8 cellular contexts compared by ENCODE assay signal in the genomic region with DNA sequence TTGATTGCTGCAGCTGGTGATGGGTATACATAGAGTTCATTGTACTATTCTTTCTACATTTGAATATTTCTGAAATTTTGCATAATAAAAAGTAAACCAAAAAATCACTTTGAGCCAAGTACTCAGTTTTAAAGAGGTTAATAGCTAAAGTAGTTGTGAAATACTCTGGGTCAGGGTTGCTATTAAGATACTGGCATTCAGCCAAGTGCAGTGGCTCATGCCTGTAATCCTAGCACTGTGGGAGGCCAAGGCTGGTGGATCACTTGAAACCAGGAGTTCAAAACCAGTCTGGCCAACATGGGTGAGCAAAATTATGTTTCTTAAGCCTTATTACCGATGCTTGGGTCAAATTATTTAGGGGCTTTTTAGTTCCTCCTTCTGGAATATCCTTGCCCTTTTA.
DNase-seq lines count a peak whose midpoint lies in the region; ATAC-seq, FAIRE-seq and TF ChIP-seq lines count a peak whose summit lies in the region.

No MANE protein-coding gene starts in this region.

- intact Hi-C loops in heart right ventricle (cut with DNase I): no loop called here

- POLR2A ChIA-PET in naive thymus-derived CD8-positive, alpha-beta T cell (lab: Charles Lee): no interaction called here

- WGBS in heart right ventricle, 2 donors: 79 to 93% methylated on average over 1 of the region's 1 CpG

- no peak overlapping the region for H3K27ac ChIP-seq in RWPE2 (ENCODE audit: poor library complexity, severe bottlenecking)
- peak overlapping the region in 1 of 10 donors; percentile 1 for H3K27ac ChIP-seq in heart right ventricle

- FAIRE-seq in urothelium cell line (lab: Jason Lieb, UNC): no peak

- peaks cover 7 to 30% (median 22%) of the 10 kb centered on the region in 9 donors for H3K9me3 Mint-ChIP-seq in naive thymus-derived CD8-positive, alpha-beta T cell

- H3K27me3 Mint-ChIP-seq in naive thymus-derived CD8-positive, alpha-beta T cell: no peaks in the 10 kb centered on the region
- no peaks in the 10 kb centered on the region for H3K27me3 Mint-ChIP-seq in T-helper 17 cell

- H3K9me3 ChIP-seq in RWPE2 (ENCODE audit: severe bottlenecking) (peaks cover under 1% of the 10 kb centered on the region), heart right ventricle (peaks cover 0 to 26% (median 18%) of the 10 kb centered on the region in 11 donors), T-helper 17 cell (ENCODE audit: control insufficient read depth, low read length, poor library complexity, severe bottlenecking) (peaks cover 2% of the 10 kb centered on the region)

- H3K4me3 Mint-ChIP-seq in naive thymus-derived CD8-positive, alpha-beta T cell: no peak overlapping the region
- H3K4me3 Mint-ChIP-seq in T-helper 17 cell: no peak overlapping the region

- no peaks in the 10 kb centered on the region for H3K27me3 ChIP-seq in RWPE2 (ENCODE audit: insufficient read depth, poor library complexity, severe bottlenecking)
- no peaks in the 10 kb centered on the region for H3K27me3 ChIP-seq in heart right ventricle

- H3K4me1 Mint-ChIP-seq in naive thymus-derived CD8-positive, alpha-beta T cell: peaks cover 5 to 16% (median 14%) of the 10 kb centered on the region in 4 donors
- H3K4me1 Mint-ChIP-seq in T-helper 17 cell: no peaks in the 10 kb centered on the region

- no peak for TF ChIP-seq CTCF in RWPE2 (IDR thresholded peaks at IDR 0.05; ENCODE audit: poor library complexity, severe bottlenecking)
- no peak for TF ChIP-seq CTCF in heart right ventricle (IDR thresholded peaks at IDR 0.05)

- no peak overlapping the region for H3K27ac Mint-ChIP-seq in naive thymus-derived CD8-positive, alpha-beta T cell
- H3K27ac Mint-ChIP-seq in T-helper 17 cell: no peak overlapping the region

- ATAC-seq in RWPE2 (ENCODE audit: low read depth): peak; percentile 59; the same call in 2 of the 3 replicates
- peak in 7 of 8 donors; percentile 64 to 92 (median 72) for ATAC-seq in heart right ventricle
- no peak for ATAC-seq in naive thymus-derived CD8-positive, alpha-beta T cell
- ATAC-seq in T-helper 17 cell: no peak

- peaks cover 12% of the 10 kb centered on the region for H3K4me1 ChIP-seq in RWPE2 (ENCODE audit: insufficient read depth, poor library complexity, severe bottlenecking)
- H3K4me1 ChIP-seq in heart right ventricle: peaks cover 0 to 24% (median 7%) of the 10 kb centered on the region in 9 donors

- H3K36me3 Mint-ChIP-seq in naive thymus-derived CD8-positive, alpha-beta T cell: peaks cover 26 to 58% (median 29%) of the 10 kb centered on the region in 3 donors
- no peaks in the 10 kb centered on the region for H3K36me3 Mint-ChIP-seq in T-helper 17 cell (ENCODE audit: low read depth)

- peaks cover 43% of the 10 kb centered on the region for H3K36me3 ChIP-seq in RWPE2 (ENCODE audit: low read depth)
- peaks cover 0 to 24% (median 0%) of the 10 kb centered on the region in 9 donors for H3K36me3 ChIP-seq in heart right ventricle

- DNase-seq in AG08395 (ENCODE audit: low spot score) (peak; percentile 26), HS-27A (ENCODE audit: low read depth) (peak; percentile 33), RWPE2 (ENCODE audit: low spot score) (no peak), heart right ventricle (peak in 1 of 2 donors; percentile 20), urothelium cell line (ENCODE audit: low spot score) (no peak), T-helper 17 cell (no peak), HPDE6-E6E7 (ENCODE audit: extremely low spot score) (no peak)
- no peak for DNase-seq in naive thymus-derived CD8-positive, alpha-beta T cell

- no peak overlapping the region for H3K4me3 ChIP-seq in RWPE2 (ENCODE audit: severe bottlenecking)
- H3K4me3 ChIP-seq in heart right ventricle: no peak overlapping the region

Comparison
In these comparisons a context has a peak if more than half of its experiments do, and no peak if none do; other contexts are left out.
1. DNase-seq: peak in AG08395 (single experiment) and HS-27A (single experiment); none in RWPE2 (single experiment), naive thymus-derived CD8-positive, alpha-beta T cell (0 of 10), urothelium cell line (single experiment), T-helper 17 cell (0 of 3) and HPDE6-E6E7 (single experiment).
2. ATAC-seq: peak in RWPE2 (single experiment) and heart right ventricle (7 of 8); none in naive thymus-derived CD8-positive, alpha-beta T cell (0 of 2) and T-helper 17 cell (single experiment).